In the genomic region with DNA sequence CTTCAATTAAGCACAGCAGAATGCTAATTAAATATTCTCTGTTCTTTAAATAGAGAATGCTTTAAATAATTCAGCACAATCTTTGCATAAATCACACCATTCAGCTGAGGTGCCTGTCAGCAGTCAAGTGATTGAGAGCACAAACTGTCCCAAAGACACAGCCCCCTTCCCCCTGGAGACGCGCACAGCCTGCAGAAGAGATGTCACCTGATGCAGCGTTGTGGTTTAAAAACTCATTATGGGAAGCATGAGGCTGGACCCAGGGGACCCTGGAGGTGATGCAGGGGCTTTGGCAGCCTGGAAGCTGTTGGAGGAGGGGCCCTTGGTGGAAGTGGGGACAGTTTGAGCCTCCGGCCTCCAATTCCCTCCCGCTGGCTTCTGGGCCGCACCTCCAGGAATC, we compare ENCODE assay signal across 1 cellular context.
TF ChIP-seq lines count a peak whose summit lies in the region.

No MANE protein-coding gene starts in this region.

TF ChIP-seq in H1, 55 proteins besides CTCF, POLR2A, EP300 and RAD21:
- TF ChIP-seq YY1 (IDR thresholded peaks at IDR 0.05; ENCODE audit: low read depth, low read length) (no peak), KDM1A (IDR thresholded peaks at IDR 0.05; ENCODE audit: borderline replicate concordance, low read length) (no peak), EGR1 (IDR thresholded peaks at IDR 0.05; ENCODE audit: borderline replicate concordance, low read depth, low read length) (no peak), NANOG (IDR thresholded peaks at IDR 0.05; ENCODE audit: insufficient read depth, low read depth, low read length, poor library complexity, severe bottlenecking) (no peak)
- TF ChIP-seq, protein P1, sequence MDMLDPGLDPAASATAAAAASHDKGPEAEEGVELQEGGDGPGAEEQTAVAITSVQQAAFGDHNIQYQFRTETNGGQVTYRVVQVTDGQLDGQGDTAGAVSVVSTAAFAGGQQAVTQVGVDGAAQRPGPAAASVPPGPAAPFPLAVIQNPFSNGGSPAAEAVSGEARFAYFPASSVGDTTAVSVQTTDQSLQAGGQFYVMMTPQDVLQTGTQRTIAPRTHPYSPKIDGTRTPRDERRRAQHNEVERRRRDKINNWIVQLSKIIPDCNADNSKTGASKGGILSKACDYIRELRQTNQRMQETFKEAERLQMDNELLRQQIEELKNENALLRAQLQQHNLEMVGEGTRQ (IDR thresholded peaks at IDR 0.05; ENCODE audit: low read length) = no peak
